In the genomic region with DNA sequence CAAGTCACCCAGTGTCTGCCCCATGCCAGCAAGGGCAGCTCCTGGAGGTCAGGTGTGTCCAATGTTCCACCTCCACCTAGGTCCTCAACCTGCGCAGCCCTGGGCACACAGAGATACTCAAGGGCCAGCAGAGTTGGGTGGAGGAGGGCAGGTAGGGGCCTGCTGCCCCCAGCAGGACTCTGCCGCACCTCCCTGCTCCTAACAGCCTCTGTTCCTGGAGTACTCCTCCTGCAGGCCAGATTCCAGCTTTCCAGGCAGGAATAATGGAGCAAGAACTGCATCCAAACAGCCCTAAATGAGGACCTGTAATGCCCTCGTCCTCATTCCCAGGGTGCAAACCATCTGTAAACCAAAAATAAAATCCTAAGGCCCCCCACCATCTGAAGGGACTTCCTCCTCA, we compare ENCODE assay signal across 18 cellular contexts. TPM values are rescaled to one million over a fixed set of nuclear protein-coding genes. Genes with fewer than 3 reads are reported as not detected.
DNase-seq lines count a peak whose midpoint lies in the region; ATAC-seq and TF ChIP-seq lines count a peak whose summit lies in the region.
"Had no signal": no experiment of that assay in that cellular context is flagged by ENCODE, and none has a peak within 500 bp of the region (broad histone marks: within the 10 kb centered on the region; RNA-seq: fewer than 3 reads in every experiment).

No MANE protein-coding gene starts in this region.

- TF ChIP-seq CTCF in HCT116 (IDR thresholded peaks at IDR 0.05 in 2 of 3, conservative IDR thresholded peaks at IDR 0.05 in 1 of 3; ENCODE audit: borderline replicate concordance in 1 of 3, insufficient read depth in 1 of 3, low read depth in 2 of 3, low read length in 2 of 3) = 0 out of 6 replicates have a peak, but pooled peaks of 1 of the 3 experiments have one; percentile 8
- peak; percentile 51 for TF ChIP-seq CTCF in WERI-Rb-1 (IDR thresholded peaks at IDR 0.05; ENCODE audit: low read depth, low read length)
- TF ChIP-seq CTCF in fibroblast of villous mesenchyme (IDR thresholded peaks at IDR 0.05; ENCODE audit: insufficient read depth, low read depth, low read length) = peak; percentile 18
- no peak for TF ChIP-seq CTCF in nephron (IDR thresholded peaks at IDR 0.05; ENCODE audit: unreplicated experiment in 3 of 3)

- CTCF ChIA-PET in HCT116 (lab: Charles Lee) = interaction anchor here (0.9 to 4.9 kb wide), 8 partner anchors 108 to 499 kb away, joined by 4 to 106 read pairs (median 8); a partner anchor contains a TSS

- no peaks in the 10 kb centered on the region for H3K36me3 ChIP-seq in HCT116 (ENCODE audit: control insufficient read depth in 1 of 2, insufficient read depth in 2 of 2, low read length in 2 of 2)
- no peaks in the 10 kb centered on the region for H3K36me3 ChIP-seq in WERI-Rb-1
- H3K36me3 ChIP-seq: left lung, spleen had no signal

- H3K36me3 Mint-ChIP-seq in nephron (ENCODE audit: low read depth) = no peaks in the 10 kb centered on the region
- H3K36me3 Mint-ChIP-seq: activated naive CD8-positive, alpha-beta T cell treated with anti-CD3 and anti-CD28 coated beads, Interleukin-2, amount 10 ng/mL, durations not matched to agents 7 days and 5 days had no signal

- H3K4me3 ChIP-seq in HCT116 (replicated peaks in 1 of 2; ENCODE audit: low read depth in 1 of 2, low read length in 2 of 2) (no peak overlapping the region), WERI-Rb-1 (ENCODE audit: low read depth, low read length) (no peak overlapping the region), fibroblast of villous mesenchyme (ENCODE audit: low read depth, low read length) (no peak overlapping the region)
- H3K4me3 ChIP-seq: left lung, spleen had no signal

- peak overlapping the region; percentile 78 to 85 (median 83) for H3K27ac Mint-ChIP-seq in nephron
- H3K27ac Mint-ChIP-seq: activated naive CD8-positive, alpha-beta T cell treated with anti-CD3 and anti-CD28 coated beads, Interleukin-2, amount 10 ng/mL, durations not matched to agents 7 days and 5 days had no signal

- H3K27ac ChIP-seq in HCT116 (ENCODE audit: low read depth, low read length) = no peak overlapping the region; the same call in 1 of the 2 replicates
- H3K27ac ChIP-seq in WERI-Rb-1 = no peak overlapping the region
- H3K27ac ChIP-seq: spleen had no signal

- peaks cover 4% of the 10 kb centered on the region for H3K4me1 Mint-ChIP-seq in nephron

- no peaks in the 10 kb centered on the region for H3K9me2 ChIP-seq in HCT116 (ENCODE audit: insufficient read depth)
- H3K9me2 ChIP-seq: SK-N-SH had no signal

- H3K79me2 ChIP-seq in HCT116 (ENCODE audit: insufficient read depth, low read length) = no peaks in the 10 kb centered on the region

- H3K4me2 ChIP-seq in HCT116 (ENCODE audit: low read length) = peak overlapping the region; percentile 74

- intact Hi-C loops in HCT116 (cut with micrococcal nuclease) = loop anchor here (1.0 to 10.0 kb wide), 3 partner anchors 203 to 347 kb away; no protein-coding TSS in a partner anchor

- no peak overlapping the region for H2AFZ ChIP-seq in HCT116 (ENCODE audit: low read depth, low read length, poor library complexity, severe bottlenecking)

- no peaks in the 10 kb centered on the region for H3K9me3 ChIP-seq in HCT116 (ENCODE audit: control insufficient read depth in 1 of 2, insufficient read depth in 1 of 2, low read depth in 1 of 2, low read length in 2 of 2)
- H3K9me3 ChIP-seq in WERI-Rb-1 (ENCODE audit: severe bottlenecking) = no peaks in the 10 kb centered on the region
- H3K9me3 ChIP-seq: left lung, SK-N-SH, spleen had no signal

- no peak for TF ChIP-seq POLR2A in HCT116 (IDR thresholded peaks at IDR 0.05; ENCODE audit: borderline replicate concordance, extremely low read depth, insufficient read depth, insufficient read length)

- RAD21 ChIA-PET in HCT116 (lab: Charles Lee; ENCODE audit: low non-redundant PET in 1 of 2, low total read pairs in 2 of 2, uncharacterized antibody in 2 of 2, unreplicated experiment in 2 of 2) = interaction anchor here (0.6 to 2.1 kb wide), 5 partner anchors 297 to 841 kb away, joined by 3 to 14 read pairs (median 3); no protein-coding TSS in a partner anchor

- no peak for TF ChIP-seq RAD21 in HCT116 (IDR thresholded peaks at IDR 0.05; ENCODE audit: low read depth)

- ATAC-seq in HCT116 (no peak), HG03571 (IDR thresholded peaks at IDR 0.05; ENCODE audit: unreplicated experiment) (no peak), HG02884 (IDR thresholded peaks at IDR 0.05; ENCODE audit: unreplicated experiment) (no peak), HG03469 (IDR thresholded peaks at IDR 0.05; ENCODE audit: unreplicated experiment) (no peak)

- no peaks in the 10 kb centered on the region for H3K9me3 Mint-ChIP-seq in nephron
- H3K9me3 Mint-ChIP-seq: activated naive CD8-positive, alpha-beta T cell treated with anti-CD3 and anti-CD28 coated beads, Interleukin-2, amount 10 ng/mL, durations not matched to agents 7 days and 5 days had no signal

- H3K27me3 ChIP-seq in HCT116 (ENCODE audit: insufficient read depth, low read length) = no peaks in the 10 kb centered on the region
- H3K27me3 ChIP-seq in WERI-Rb-1 (ENCODE audit: insufficient read depth, low read depth, severe bottlenecking) = no peaks in the 10 kb centered on the region
- H3K27me3 ChIP-seq: left lung, spleen had no signal

- peaks cover 11 to 30% of the 10 kb centered on the region in 2 experiments; a peak in 3 of 4 replicates for H3K4me1 ChIP-seq in HCT116 (ENCODE audit: control insufficient read depth in 1 of 2, insufficient read depth in 2 of 2, low read length in 2 of 2)
- H3K4me1 ChIP-seq: spleen had no signal

- DNase-seq in HCT116 (ENCODE audit: low read depth, low spot score) (no peak), WERI-Rb-1 (no peak), fibroblast of villous mesenchyme (ENCODE audit: low read depth) (no peak)
- DNase-seq: activated naive CD8-positive, alpha-beta T cell treated with anti-CD3 and anti-CD28 coated beads, Interleukin-2, amount 10 ng/mL, durations not matched to agents 7 days and 5 days; AML-193; left lung; NCI-H1436; occipital lobe; RPMI8226; SK-N-SH; spleen; stimulated activated CD4-positive, alpha-beta T cell treated with anti-CD3 and anti-CD28 coated beads, Interleukin-4, amount 100 ng/mL, for 1 hour; stimulated activated naive CD4-positive, alpha-beta T cell treated with Interleukin-2 at 50 U/mL for 16 hours; T-helper 2 cell had no signal

- H3K4me3 Mint-ChIP-seq in nephron = no peak overlapping the region
- H3K4me3 Mint-ChIP-seq: activated naive CD8-positive, alpha-beta T cell treated with anti-CD3 and anti-CD28 coated beads, Interleukin-2, amount 10 ng/mL, durations not matched to agents 7 days and 5 days had no signal

- peaks cover 10% of the 10 kb centered on the region for H3K27me3 Mint-ChIP-seq in nephron (ENCODE audit: low read depth)

- no peaks in the 10 kb centered on the region for H4K20me1 ChIP-seq in HCT116 (ENCODE audit: insufficient read depth)

- POLR2A ChIA-PET in HCT116 (lab: Charles Lee) = interaction anchor here (1.9 kb wide), 2 partner anchors 8 to 347 kb away, joined by 8 to 11 read pairs; no protein-coding TSS in a partner anchor

- H3K9ac ChIP-seq in HCT116 (ENCODE audit: low read length) = peak overlapping the region; percentile 45; the same call in 1 of the 2 replicates
- H3K9ac ChIP-seq: SK-N-SH had no signal

- BruUV-seq in HCT116 (replicated peaks; lab: Mats Ljungman, UMichigan) = no TSS peak

TF ChIP-seq in HCT116, 20 proteins besides CTCF, POLR2A, EP300 and RAD21:
- TF ChIP-seq ELF1 (IDR thresholded peaks at IDR 0.05; ENCODE audit: borderline replicate concordance, low read depth) (no peak), CBX3 (IDR thresholded peaks at IDR 0.05; ENCODE audit: low read depth) (no peak), SIN3A (IDR thresholded peaks at IDR 0.05; ENCODE audit: low read depth) (no peak), TCF7L2 (IDR thresholded peaks at IDR 0.05; ENCODE audit: borderline replicate concordance, extremely low read depth, insufficient read depth, insufficient read length) (no peak), CEBPB (IDR thresholded peaks at IDR 0.05; ENCODE audit: low read depth) (no peak)
TF ChIP-seq in HCT116: peak in this region for 0.

RNA-seq across cellular contexts. Expression of a gene that starts 44.4 kb away (rescaled TPM):
- total RNA-seq in HCT116 (2021; ENCODE audit: unreplicated experiment) (18.2 TPM), fibroblast of villous mesenchyme (31.5 and 36.1 TPM in 2 replicates)
- 14.7 and 17.2 TPM in 2 replicates for polyA plus RNA-seq in HCT116 (2012)

Comparison
In these comparisons a context has a peak if more than half of its experiments do, and no peak if none do; other contexts are left out.
1. CTCF ChIP-seq: peak in WERI-Rb-1 (single experiment) and fibroblast of villous mesenchyme (single experiment); none in nephron (0 of 3).